ENCODE assay signal across 1 cellular context in the genomic region with DNA sequence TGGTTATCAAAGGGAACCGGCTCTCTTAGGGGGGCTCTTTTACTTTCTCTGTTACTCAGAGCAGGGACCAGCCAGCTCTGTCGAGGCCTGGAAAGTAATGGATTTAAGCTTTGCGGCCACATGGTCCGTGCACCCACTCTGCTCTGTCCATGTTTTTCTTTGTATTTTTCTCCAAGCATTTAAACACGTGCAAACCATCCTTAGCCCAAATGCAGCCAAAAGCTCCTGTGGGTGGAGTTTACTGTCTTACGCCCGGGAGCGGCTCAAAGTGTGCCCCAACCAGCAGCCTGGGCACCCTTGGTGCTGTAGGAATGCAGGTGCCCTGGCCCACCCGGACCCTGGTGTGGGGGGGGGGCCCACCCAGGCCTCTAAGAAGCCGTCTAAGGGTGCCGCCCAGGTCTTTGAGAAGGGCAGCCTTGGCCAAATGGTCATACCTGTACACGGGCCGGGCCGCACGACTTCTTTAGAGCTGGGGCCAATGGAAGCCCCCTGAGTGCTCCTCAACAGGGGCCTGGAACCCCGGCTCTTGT.
TF ChIP-seq lines count a peak whose summit lies in the region.

No MANE protein-coding gene starts in this region.

TF ChIP-seq in HepG2, 621 proteins besides CTCF, POLR2A, EP300 and RAD21 (continued from another document):
- TF ChIP-seq, protein P1, sequence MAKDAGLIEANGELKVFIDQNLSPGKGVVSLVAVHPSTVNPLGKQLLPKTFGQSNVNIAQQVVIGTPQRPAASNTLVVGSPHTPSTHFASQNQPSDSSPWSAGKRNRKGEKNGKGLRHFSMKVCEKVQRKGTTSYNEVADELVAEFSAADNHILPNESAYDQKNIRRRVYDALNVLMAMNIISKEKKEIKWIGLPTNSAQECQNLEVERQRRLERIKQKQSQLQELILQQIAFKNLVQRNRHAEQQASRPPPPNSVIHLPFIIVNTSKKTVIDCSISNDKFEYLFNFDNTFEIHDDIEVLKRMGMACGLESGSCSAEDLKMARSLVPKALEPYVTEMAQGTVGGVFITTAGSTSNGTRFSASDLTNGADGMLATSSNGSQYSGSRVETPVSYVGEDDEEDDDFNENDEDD (CRISPR knock-in tag; IDR thresholded peaks at IDR 0.05; ENCODE audit: borderline replicate concordance): no peak
- TF ChIP-seq KDM3A (CRISPR knock-in tag; IDR thresholded peaks at IDR 0.05; ENCODE audit: low read depth) (no peak), ZFP41 (CRISPR knock-in tag; IDR thresholded peaks at IDR 0.05; ENCODE audit: borderline replicate concordance) (no peak), NFYC (CRISPR knock-in tag; IDR thresholded peaks at IDR 0.05) (no peak), ZC3H13 (CRISPR knock-in tag; IDR thresholded peaks at IDR 0.05) (no peak), HOXA9 (CRISPR knock-in tag; IDR thresholded peaks at IDR 0.05; ENCODE audit: borderline replicate concordance) (no peak), KLF11 (CRISPR knock-in tag; IDR thresholded peaks at IDR 0.05) (no peak), ZNF407 (CRISPR knock-in tag; IDR thresholded peaks at IDR 0.05; ENCODE audit: not compliant biosample characterization) (no peak), ZNF543 (CRISPR knock-in tag; IDR thresholded peaks at IDR 0.05) (no peak), ZFP1 (CRISPR knock-in tag; IDR thresholded peaks at IDR 0.05) (no peak), IKZF4 (CRISPR knock-in tag; IDR thresholded peaks at IDR 0.05; ENCODE audit: borderline replicate concordance, low read depth, not compliant biosample characterization) (no peak)
- TF ChIP-seq, protein P2, sequence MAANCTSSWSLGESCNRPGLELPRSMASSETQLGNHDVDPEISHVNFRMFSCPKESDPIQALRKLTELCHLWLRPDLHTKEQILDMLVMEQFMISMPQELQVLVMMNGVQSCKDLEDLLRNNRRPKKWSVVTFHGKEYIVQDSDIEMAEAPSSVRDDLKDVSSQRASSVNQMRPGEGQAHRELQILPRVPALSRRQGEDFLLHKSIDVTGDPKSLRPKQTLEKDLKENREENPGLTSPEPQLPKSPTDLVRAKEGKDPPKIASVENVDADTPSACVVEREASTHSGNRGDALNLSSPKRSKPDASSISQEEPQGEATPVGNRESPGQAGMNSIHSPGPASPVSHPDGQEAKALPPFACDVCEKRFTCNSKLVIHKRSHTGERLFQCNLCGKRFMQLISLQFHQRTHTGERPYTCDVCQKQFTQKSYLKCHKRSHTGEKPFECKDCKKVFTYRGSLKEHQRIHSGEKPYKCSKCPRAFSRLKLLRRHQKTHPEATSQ (CRISPR knock-in tag; IDR thresholded peaks at IDR 0.05; ENCODE audit: borderline replicate concordance): no peak
